ENCODE assay signal across 5 cellular contexts in the genomic region with DNA sequence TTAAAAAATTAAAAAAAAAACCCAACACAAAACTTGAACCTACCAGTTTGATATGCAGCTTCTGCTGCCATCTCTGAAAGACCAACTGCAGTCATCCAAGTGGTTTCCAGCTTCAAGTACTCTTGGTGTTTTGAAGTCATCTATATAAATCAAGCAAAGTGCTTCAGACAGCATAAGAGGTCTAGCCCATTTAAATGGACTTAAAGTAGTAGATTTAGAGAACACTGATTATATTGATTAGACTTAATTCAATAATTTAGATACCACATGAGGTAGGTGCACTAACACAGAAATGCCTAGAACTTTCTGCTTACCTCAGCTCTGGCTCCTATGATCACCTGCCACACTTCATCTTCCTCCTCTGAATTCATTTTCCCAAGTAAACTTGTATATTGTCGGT. TPM values are rescaled to one million over a fixed set of nuclear protein-coding genes. Genes with fewer than 3 reads are reported as not detected.
"Had no signal": no experiment of that assay in that cellular context is flagged by ENCODE, and none has a peak within 500 bp of the region (broad histone marks: within the 10 kb centered on the region; RNA-seq: fewer than 3 reads in every experiment).

No MANE protein-coding gene starts in this region.

- H3K4me3 ChIP-seq: GM23338 had no signal

- H3K4me2 ChIP-seq: GM23338 had no signal

- H2AFZ ChIP-seq: GM23338 had no signal

- DNase-seq: H9 had no signal

- H3K4me3 Mint-ChIP-seq: GM23338, H9 had no signal

- H3K9me3 Mint-ChIP-seq: GM23338, H9 had no signal

- H3K4me1 Mint-ChIP-seq: GM23338, H9 had no signal

- ATAC-seq: GM23338 had no signal

- H3K27ac Mint-ChIP-seq: GM23338, H9 had no signal

RNA-seq across cellular contexts. Expression of gene LRRC43, which starts 33.5 kb away (rescaled TPM):
- total RNA-seq: GM23338, HT-29 had no signal

RNA-seq across cellular contexts. Expression of gene IL31, which starts 42.4 kb away (rescaled TPM):
- total RNA-seq: GM23338, H1, H9, HT-29, IMR-90 had no signal
- polyA plus RNA-seq: GM23338, H1, IMR-90 had no signal
